Comparison of ENCODE assay signal across 1 cellular context in the genomic region with DNA sequence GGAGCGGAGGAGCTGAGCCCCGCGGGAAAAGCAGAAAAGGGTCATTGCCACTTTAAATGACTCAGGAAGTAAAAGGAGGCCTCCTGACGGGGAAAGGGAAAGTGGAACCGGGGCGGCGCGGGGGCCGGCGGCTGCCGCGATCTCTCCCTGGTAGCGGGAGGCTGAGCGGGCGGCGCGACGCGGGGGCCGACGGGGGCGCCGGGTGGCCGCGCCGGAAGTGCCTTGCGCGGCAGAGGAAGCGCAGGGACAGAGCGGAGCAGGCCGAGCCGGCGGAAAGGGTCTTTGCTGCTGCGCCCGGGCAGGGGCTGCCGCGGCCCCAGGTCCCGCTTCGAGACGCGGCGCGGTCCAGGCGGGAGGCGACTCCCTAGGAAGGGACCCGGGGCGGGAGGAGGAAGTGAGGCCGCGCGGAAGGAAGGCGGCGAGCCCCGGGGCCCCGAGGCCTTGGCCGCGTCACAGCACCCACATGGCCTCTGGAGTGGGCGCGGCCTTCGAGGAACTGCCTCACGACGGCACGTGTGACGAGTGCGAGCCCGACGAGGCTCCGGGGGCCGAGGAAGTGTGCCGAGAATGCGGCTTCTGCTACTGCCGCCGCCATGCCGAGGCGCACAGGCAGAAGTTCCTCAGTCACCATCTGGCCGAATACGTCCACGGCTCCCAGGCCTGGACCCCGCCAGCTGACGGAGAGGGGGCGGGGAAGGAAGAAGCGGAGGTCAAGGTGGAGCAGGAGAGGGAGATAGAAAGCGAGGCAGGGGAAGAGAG.
A peak's percentile ranks its signal among the peaks of the same experiment; 100 is the strongest.
TF ChIP-seq lines count a peak whose summit lies in the region.

A gene with protein sequence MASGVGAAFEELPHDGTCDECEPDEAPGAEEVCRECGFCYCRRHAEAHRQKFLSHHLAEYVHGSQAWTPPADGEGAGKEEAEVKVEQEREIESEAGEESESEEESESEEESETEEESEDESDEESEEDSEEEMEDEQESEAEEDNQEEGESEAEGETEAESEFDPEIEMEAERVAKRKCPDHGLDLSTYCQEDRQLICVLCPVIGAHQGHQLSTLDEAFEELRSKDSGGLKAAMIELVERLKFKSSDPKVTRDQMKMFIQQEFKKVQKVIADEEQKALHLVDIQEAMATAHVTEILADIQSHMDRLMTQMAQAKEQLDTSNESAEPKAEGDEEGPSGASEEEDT (plus strand): TSS at position 127 of the 759 bp plus-strand sequence. CDS start 337 bp downstream, at position 464.

TF ChIP-seq in K562, 482 proteins besides CTCF, POLR2A, EP300 and RAD21 (continued from another document and continues in another):
- TF ChIP-seq, protein P1, sequence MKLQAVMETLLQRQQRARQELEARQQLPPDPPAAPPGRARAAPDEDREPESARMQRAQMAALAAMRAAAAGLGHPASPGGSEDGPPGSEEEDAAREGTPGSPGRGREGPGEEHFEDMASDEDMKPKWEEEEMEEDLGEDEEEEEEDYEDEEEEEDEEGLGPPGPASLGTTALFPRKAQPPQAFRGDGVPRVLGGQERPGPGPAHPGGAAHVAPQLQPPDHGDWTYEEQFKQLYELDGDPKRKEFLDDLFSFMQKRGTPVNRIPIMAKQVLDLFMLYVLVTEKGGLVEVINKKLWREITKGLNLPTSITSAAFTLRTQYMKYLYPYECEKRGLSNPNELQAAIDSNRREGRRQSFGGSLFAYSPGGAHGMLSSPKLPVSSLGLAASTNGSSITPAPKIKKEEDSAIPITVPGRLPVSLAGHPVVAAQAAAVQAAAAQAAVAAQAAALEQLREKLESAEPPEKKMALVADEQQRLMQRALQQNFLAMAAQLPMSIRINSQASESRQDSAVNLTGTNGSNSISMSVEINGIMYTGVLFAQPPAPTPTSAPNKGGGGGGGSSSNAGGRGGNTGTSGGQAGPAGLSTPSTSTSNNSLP (IDR thresholded peaks at IDR 0.05; ENCODE audit: borderline replicate concordance, low read depth, low read length), result no peak
- TF ChIP-seq KLF10 (CRISPR knock-in tag; IDR thresholded peaks at IDR 0.05), result no peak
- TF ChIP-seq, protein P2, sequence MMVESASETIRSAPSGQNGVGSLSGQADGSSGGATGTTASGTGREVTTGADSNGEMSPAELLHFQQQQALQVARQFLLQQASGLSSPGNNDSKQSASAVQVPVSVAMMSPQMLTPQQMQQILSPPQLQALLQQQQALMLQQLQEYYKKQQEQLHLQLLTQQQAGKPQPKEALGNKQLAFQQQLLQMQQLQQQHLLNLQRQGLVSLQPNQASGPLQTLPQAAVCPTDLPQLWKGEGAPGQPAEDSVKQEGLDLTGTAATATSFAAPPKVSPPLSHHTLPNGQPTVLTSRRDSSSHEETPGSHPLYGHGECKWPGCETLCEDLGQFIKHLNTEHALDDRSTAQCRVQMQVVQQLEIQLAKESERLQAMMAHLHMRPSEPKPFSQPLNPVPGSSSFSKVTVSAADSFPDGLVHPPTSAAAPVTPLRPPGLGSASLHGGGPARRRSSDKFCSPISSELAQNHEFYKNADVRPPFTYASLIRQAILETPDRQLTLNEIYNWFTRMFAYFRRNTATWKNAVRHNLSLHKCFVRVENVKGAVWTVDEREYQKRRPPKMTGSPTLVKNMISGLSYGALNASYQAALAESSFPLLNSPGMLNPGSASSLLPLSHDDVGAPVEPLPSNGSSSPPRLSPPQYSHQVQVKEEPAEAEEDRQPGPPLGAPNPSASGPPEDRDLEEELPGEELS (CRISPR knock-in tag; IDR thresholded peaks at IDR 0.05; ENCODE audit: borderline replicate concordance), result peak; percentile 98
- TF ChIP-seq, protein P3, sequence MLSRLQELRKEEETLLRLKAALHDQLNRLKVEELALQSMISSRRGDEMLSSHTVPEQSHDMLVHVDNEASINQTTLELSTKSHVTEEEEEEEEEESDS (CRISPR knock-in tag; IDR thresholded peaks at IDR 0.05), result no peak
- TF ChIP-seq ZNF57 (CRISPR knock-in tag; IDR thresholded peaks at IDR 0.05), result no peak
- TF ChIP-seq, protein P4, sequence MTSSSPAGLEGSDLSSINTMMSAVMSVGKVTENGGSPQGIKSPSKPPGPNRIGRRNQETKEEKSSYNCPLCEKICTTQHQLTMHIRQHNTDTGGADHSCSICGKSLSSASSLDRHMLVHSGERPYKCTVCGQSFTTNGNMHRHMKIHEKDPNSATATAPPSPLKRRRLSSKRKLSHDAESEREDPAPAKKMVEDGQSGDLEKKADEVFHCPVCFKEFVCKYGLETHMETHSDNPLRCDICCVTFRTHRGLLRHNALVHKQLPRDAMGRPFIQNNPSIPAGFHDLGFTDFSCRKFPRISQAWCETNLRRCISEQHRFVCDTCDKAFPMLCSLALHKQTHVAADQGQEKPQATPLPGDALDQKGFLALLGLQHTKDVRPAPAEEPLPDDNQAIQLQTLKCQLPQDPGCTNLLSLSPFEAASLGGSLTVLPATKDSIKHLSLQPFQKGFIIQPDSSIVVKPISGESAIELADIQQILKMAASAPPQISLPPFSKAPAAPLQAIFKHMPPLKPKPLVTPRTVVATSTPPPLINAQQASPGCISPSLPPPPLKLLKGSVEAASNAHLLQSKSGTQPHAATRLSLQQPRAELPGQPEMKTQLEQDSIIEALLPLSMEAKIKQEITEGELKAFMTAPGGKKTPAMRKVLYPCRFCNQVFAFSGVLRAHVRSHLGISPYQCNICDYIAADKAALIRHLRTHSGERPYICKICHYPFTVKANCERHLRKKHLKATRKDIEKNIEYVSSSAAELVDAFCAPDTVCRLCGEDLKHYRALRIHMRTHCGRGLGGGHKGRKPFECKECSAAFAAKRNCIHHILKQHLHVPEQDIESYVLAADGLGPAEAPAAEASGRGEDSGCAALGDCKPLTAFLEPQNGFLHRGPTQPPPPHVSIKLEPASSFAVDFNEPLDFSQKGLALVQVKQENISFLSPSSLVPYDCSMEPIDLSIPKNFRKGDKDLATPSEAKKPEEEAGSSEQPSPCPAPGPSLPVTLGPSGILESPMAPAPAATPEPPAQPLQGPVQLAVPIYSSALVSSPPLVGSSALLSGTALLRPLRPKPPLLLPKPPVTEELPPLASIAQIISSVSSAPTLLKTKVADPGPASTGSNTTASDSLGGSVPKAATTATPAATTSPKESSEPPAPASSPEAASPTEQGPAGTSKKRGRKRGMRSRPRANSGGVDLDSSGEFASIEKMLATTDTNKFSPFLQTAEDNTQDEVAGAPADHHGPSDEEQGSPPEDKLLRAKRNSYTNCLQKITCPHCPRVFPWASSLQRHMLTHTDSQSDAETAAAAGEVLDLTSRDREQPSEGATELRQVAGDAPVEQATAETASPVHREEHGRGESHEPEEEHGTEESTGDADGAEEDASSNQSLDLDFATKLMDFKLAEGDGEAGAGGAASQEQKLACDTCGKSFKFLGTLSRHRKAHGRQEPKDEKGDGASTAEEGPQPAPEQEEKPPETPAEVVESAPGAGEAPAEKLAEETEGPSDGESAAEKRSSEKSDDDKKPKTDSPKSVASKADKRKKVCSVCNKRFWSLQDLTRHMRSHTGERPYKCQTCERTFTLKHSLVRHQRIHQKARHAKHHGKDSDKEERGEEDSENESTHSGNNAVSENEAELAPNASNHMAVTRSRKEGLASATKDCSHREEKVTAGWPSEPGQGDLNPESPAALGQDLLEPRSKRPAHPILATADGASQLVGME (CRISPR knock-in tag; IDR thresholded peaks at IDR 0.05), result no peak
- TF ChIP-seq SAFB (IDR thresholded peaks at IDR 0.05; ENCODE audit: borderline replicate concordance, low read depth, low read length), result peak; percentile 29; the same call in 1 of the 2 replicates
- TF ChIP-seq PTRF (tag; IDR thresholded peaks at IDR 0.05), result no peak
- TF ChIP-seq, protein P5, sequence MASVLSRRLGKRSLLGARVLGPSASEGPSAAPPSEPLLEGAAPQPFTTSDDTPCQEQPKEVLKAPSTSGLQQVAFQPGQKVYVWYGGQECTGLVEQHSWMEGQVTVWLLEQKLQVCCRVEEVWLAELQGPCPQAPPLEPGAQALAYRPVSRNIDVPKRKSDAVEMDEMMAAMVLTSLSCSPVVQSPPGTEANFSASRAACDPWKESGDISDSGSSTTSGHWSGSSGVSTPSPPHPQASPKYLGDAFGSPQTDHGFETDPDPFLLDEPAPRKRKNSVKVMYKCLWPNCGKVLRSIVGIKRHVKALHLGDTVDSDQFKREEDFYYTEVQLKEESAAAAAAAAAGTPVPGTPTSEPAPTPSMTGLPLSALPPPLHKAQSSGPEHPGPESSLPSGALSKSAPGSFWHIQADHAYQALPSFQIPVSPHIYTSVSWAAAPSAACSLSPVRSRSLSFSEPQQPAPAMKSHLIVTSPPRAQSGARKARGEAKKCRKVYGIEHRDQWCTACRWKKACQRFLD (CRISPR knock-in tag; IDR thresholded peaks at IDR 0.05), result peak; percentile 86
- TF ChIP-seq, protein P6, sequence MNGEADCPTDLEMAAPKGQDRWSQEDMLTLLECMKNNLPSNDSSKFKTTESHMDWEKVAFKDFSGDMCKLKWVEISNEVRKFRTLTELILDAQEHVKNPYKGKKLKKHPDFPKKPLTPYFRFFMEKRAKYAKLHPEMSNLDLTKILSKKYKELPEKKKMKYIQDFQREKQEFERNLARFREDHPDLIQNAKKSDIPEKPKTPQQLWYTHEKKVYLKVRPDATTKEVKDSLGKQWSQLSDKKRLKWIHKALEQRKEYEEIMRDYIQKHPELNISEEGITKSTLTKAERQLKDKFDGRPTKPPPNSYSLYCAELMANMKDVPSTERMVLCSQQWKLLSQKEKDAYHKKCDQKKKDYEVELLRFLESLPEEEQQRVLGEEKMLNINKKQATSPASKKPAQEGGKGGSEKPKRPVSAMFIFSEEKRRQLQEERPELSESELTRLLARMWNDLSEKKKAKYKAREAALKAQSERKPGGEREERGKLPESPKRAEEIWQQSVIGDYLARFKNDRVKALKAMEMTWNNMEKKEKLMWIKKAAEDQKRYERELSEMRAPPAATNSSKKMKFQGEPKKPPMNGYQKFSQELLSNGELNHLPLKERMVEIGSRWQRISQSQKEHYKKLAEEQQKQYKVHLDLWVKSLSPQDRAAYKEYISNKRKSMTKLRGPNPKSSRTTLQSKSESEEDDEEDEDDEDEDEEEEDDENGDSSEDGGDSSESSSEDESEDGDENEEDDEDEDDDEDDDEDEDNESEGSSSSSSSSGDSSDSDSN (IDR thresholded peaks at IDR 0.05; ENCODE audit: borderline replicate concordance in 1 of 2, low read depth in 2 of 2, low read length in 2 of 2), result 0 out of 4 replicates have a peak, but pooled peaks of 1 of the 2 experiments have one; percentile 49
- TF ChIP-seq, protein P7, sequence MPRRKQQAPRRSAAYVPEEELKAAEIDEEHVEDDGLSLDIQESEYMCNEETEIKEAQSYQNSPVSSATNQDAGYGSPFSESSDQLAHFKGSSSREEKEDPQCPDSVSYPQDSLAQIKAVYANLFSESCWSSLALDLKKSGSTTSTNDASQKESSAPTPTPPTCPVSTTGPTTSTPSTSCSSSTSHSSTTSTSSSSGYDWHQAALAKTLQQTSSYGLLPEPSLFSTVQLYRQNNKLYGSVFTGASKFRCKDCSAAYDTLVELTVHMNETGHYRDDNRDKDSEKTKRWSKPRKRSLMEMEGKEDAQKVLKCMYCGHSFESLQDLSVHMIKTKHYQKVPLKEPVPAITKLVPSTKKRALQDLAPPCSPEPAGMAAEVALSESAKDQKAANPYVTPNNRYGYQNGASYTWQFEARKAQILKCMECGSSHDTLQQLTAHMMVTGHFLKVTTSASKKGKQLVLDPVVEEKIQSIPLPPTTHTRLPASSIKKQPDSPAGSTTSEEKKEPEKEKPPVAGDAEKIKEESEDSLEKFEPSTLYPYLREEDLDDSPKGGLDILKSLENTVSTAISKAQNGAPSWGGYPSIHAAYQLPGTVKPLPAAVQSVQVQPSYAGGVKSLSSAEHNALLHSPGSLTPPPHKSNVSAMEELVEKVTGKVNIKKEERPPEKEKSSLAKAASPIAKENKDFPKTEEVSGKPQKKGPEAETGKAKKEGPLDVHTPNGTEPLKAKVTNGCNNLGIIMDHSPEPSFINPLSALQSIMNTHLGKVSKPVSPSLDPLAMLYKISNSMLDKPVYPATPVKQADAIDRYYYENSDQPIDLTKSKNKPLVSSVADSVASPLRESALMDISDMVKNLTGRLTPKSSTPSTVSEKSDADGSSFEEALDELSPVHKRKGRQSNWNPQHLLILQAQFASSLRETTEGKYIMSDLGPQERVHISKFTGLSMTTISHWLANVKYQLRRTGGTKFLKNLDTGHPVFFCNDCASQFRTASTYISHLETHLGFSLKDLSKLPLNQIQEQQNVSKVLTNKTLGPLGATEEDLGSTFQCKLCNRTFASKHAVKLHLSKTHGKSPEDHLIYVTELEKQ (CRISPR knock-in tag; IDR thresholded peaks at IDR 0.05), result no peak
- peak; percentile 36; the same call in 1 of the 2 replicates for TF ChIP-seq SOX6 (IDR thresholded peaks at IDR 0.05)
- TF ChIP-seq, protein P8, sequence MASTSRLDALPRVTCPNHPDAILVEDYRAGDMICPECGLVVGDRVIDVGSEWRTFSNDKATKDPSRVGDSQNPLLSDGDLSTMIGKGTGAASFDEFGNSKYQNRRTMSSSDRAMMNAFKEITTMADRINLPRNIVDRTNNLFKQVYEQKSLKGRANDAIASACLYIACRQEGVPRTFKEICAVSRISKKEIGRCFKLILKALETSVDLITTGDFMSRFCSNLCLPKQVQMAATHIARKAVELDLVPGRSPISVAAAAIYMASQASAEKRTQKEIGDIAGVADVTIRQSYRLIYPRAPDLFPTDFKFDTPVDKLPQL (IDR thresholded peaks at IDR 0.05; ENCODE audit: extremely low read depth, insufficient read length), result no peak
- TF ChIP-seq MEIS2 (IDR thresholded peaks at IDR 0.05; ENCODE audit: partially characterized antibody), result no peak
- no peak for TF ChIP-seq RBM22 (IDR thresholded peaks at IDR 0.05; ENCODE audit: low read depth, low read length, poor library complexity, severe bottlenecking)
- TF ChIP-seq YBX1 (IDR thresholded peaks at IDR 0.05), result no peak
- TF ChIP-seq, protein P9, sequence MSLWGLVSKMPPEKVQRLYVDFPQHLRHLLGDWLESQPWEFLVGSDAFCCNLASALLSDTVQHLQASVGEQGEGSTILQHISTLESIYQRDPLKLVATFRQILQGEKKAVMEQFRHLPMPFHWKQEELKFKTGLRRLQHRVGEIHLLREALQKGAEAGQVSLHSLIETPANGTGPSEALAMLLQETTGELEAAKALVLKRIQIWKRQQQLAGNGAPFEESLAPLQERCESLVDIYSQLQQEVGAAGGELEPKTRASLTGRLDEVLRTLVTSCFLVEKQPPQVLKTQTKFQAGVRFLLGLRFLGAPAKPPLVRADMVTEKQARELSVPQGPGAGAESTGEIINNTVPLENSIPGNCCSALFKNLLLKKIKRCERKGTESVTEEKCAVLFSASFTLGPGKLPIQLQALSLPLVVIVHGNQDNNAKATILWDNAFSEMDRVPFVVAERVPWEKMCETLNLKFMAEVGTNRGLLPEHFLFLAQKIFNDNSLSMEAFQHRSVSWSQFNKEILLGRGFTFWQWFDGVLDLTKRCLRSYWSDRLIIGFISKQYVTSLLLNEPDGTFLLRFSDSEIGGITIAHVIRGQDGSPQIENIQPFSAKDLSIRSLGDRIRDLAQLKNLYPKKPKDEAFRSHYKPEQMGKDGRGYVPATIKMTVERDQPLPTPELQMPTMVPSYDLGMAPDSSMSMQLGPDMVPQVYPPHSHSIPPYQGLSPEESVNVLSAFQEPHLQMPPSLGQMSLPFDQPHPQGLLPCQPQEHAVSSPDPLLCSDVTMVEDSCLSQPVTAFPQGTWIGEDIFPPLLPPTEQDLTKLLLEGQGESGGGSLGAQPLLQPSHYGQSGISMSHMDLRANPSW (CRISPR knock-in tag; IDR thresholded peaks at IDR 0.05), result no peak
- TF ChIP-seq ZNF253 (CRISPR knock-in tag; conservative IDR thresholded peaks at IDR 0.05), result no peak
- TF ChIP-seq MTA1 (IDR thresholded peaks at IDR 0.05; ENCODE audit: borderline replicate concordance), result no peak
- no peak for TF ChIP-seq ZNF184 (CRISPR knock-in tag; IDR thresholded peaks at IDR 0.05)
- TF ChIP-seq ZNF165 (CRISPR knock-in tag; IDR thresholded peaks at IDR 0.05; ENCODE audit: borderline replicate concordance), result no peak
- no peak for TF ChIP-seq EWSR1 (IDR thresholded peaks at IDR 0.05; ENCODE audit: borderline replicate concordance, low read depth, partially characterized antibody)
- TF ChIP-seq SRSF9 (IDR thresholded peaks at IDR 0.05; ENCODE audit: borderline replicate concordance, low read depth, low read length), result no peak
- no peak for TF ChIP-seq RBM15 (IDR thresholded peaks at IDR 0.05; ENCODE audit: insufficient read depth, low read length)
- TF ChIP-seq PML (IDR thresholded peaks at IDR 0.05; ENCODE audit: low read length), result no peak
- peak; percentile 76 for TF ChIP-seq CREB1 (IDR thresholded peaks at IDR 0.05)
- TF ChIP-seq CREB1 (CRISPR knock-in tag; IDR thresholded peaks at IDR 0.05), result peak; percentile 89
- no peak for TF ChIP-seq HOXB6 (CRISPR knock-in tag; IDR thresholded peaks at IDR 0.05; ENCODE audit: borderline replicate concordance)
- TF ChIP-seq BCOR (IDR thresholded peaks at IDR 0.05), result no peak
